Comparison of ENCODE assay signal across 25 cellular contexts in genomic region chr1:181513786-181514297, GRCh38. TPM values are rescaled to one million over a fixed set of nuclear protein-coding genes. Genes with fewer than 3 reads are reported as not detected.
DNase-seq lines count a peak whose midpoint lies in the region; ATAC-seq, FAIRE-seq and TF ChIP-seq lines count a peak whose summit lies in the region.
"Had no signal": no experiment of that assay in that cellular context is flagged by ENCODE, and none has a peak within 500 bp of the region (broad histone marks: within the 10 kb centered on the region; RNA-seq: fewer than 3 reads in every experiment).

No MANE protein-coding gene starts in this region.

- DNase-seq in SHP77 (lab: John Stamatoyannopoulos, UW) = peak; percentile 11 to 60
- DNase-seq in SHP77 treated with DMSO at 0.1 percent for 48 hours (lab: John Stamatoyannopoulos, UW) = no peak
- peak; percentile 37 for DNase-seq in SK-MEL-5 (ENCODE audit: low read depth, low spot score)
- peak; percentile 64 for DNase-seq in urothelium cell line (ENCODE audit: low spot score)
- no peak for DNase-seq in HuH-7 (ENCODE audit: low spot score)
- DNase-seq in activated CD4-positive, alpha-beta T cell treated with anti-CD3 and anti-CD28 coated beads for 36 hours = no peak
- no peak for DNase-seq in NCI-H226
- DNase-seq: activated CD4-positive, alpha-beta T cell treated with anti-CD3 and anti-CD28 coated beads for 1 hour; activated naive CD8-positive, alpha-beta T cell treated with anti-CD3 and anti-CD28 coated beads for 36 hours; brain microvascular endothelial cell; Calu3; hippocampal formation; IMR-90; islet precursor cell; NCI-H2029 treated with DMSO at 0.1 percent for 48 hours; stimulated activated CD4-positive, alpha-beta T cell treated with anti-CD3 and anti-CD28 coated beads, Interleukin-12 subunit alpha, Interleukin-12 subunit beta, amount 100 ng/mL, for 4 hours; T-helper 9 cell; testis had no signal

- peak overlapping the region; percentile 13; the same call in 1 of the 2 replicates for H3K27ac ChIP-seq in KMS-11
- H3K27ac ChIP-seq: A549, BLaER1, brain microvascular endothelial cell, coronary artery, testis had no signal

- H3K4me1 ChIP-seq in KMS-11 (ENCODE audit: low read depth, poor library complexity, severe bottlenecking) = peaks cover 29% of the 10 kb centered on the region
- H3K4me1 ChIP-seq: A549, testis had no signal

- no peaks in the 10 kb centered on the region for H3K79me2 ChIP-seq in KMS-11 (ENCODE audit: insufficient read depth, low read depth)

- in situ Hi-C loops in SK-MEL-5 (cut with HindIII; ENCODE audit: low pct_unique_long_range_greater_than_20kb, low sequenced_read_pairs) = no loop called here

- CTCF ChIA-PET in activated CD4-positive, alpha-beta T cell treated with anti-CD3 and anti-CD28 coated beads for 36 hours (lab: Charles Lee) = no interaction called here

- no peak for FAIRE-seq in urothelium cell line (lab: Jason Lieb, UNC)
- FAIRE-seq: A549 had no signal

- no peak overlapping the region for H3K4me3 Mint-ChIP-seq in activated CD4-positive, alpha-beta T cell treated with anti-CD3 and anti-CD28 coated beads for 36 hours
- H3K4me3 Mint-ChIP-seq: activated naive CD8-positive, alpha-beta T cell treated with anti-CD3 and anti-CD28 coated beads for 36 hours; activated T-helper 1 cell treated with anti-CD3 and anti-CD28 coated beads, Interleukin-12 subunit alpha, Interleukin-12 subunit beta, Interleukin-2, Interleukin-4 antibody, amounts not matched to agents 30 ng/mL and 10 ng/mL and 1 ng/mL, durations not matched to agents 14 hours and 24 hours and 36 hours had no signal

- peaks cover 13% of the 10 kb centered on the region for H3K27me3 Mint-ChIP-seq in activated CD4-positive, alpha-beta T cell treated with anti-CD3 and anti-CD28 coated beads for 36 hours

- H3K9ac ChIP-seq in KMS-11 = no peak overlapping the region
- H3K9ac ChIP-seq: BLaER1 had no signal

- no peak overlapping the region for H2AFZ ChIP-seq in KMS-11 (ENCODE audit: low read depth)

- no peaks in the 10 kb centered on the region for H3K9me3 Mint-ChIP-seq in activated CD4-positive, alpha-beta T cell treated with anti-CD3 and anti-CD28 coated beads for 36 hours (ENCODE audit: low read depth)
- H3K9me3 Mint-ChIP-seq: activated naive CD8-positive, alpha-beta T cell treated with anti-CD3 and anti-CD28 coated beads for 36 hours; activated T-helper 1 cell treated with anti-CD3 and anti-CD28 coated beads, Interleukin-12 subunit alpha, Interleukin-12 subunit beta, Interleukin-2, Interleukin-4 antibody, amounts not matched to agents 30 ng/mL and 10 ng/mL and 1 ng/mL, durations not matched to agents 14 hours and 24 hours and 36 hours had no signal

- no peaks in the 10 kb centered on the region for H3K27me3 ChIP-seq in KMS-11 (ENCODE audit: insufficient read depth, low read depth)
- H3K27me3 ChIP-seq: BLaER1, brain microvascular endothelial cell, testis had no signal

- H3K4me2 ChIP-seq in KMS-11 = peak overlapping the region; percentile 27; the same call in 1 of the 2 replicates
- H3K4me2 ChIP-seq: A549, BLaER1 had no signal

- no peak for TF ChIP-seq CTCF in KMS-11 (conservative IDR thresholded peaks at IDR 0.05; ENCODE audit: low read depth, low read length)

- H3K4me3 ChIP-seq in KMS-11 (IDR thresholded peaks at IDR 0.05; ENCODE audit: insufficient read depth, low read depth, low read length) = no peak overlapping the region
- H3K4me3 ChIP-seq: A549, BLaER1, coronary artery, lung, testis had no signal

- intact Hi-C loops in activated CD4-positive, alpha-beta T cell treated with anti-CD3 and anti-CD28 coated beads for 36 hours (cut with DNase I, micrococcal nuclease) = no loop called here

- H3K36me3 ChIP-seq in KMS-11 (ENCODE audit: insufficient read depth) = no peaks in the 10 kb centered on the region
- H3K36me3 ChIP-seq: BLaER1, brain microvascular endothelial cell had no signal

- POLR2A ChIA-PET in activated CD4-positive, alpha-beta T cell treated with anti-CD3 and anti-CD28 coated beads for 36 hours (lab: Charles Lee) = no interaction called here

- H3K4me1 Mint-ChIP-seq in activated CD4-positive, alpha-beta T cell treated with anti-CD3 and anti-CD28 coated beads for 36 hours = no peaks in the 10 kb centered on the region
- H3K4me1 Mint-ChIP-seq: activated naive CD8-positive, alpha-beta T cell treated with anti-CD3 and anti-CD28 coated beads for 36 hours had no signal

- H3K36me3 Mint-ChIP-seq in activated CD4-positive, alpha-beta T cell treated with anti-CD3 and anti-CD28 coated beads for 36 hours (ENCODE audit: low read depth) = no peaks in the 10 kb centered on the region
- H3K36me3 Mint-ChIP-seq: activated naive CD8-positive, alpha-beta T cell treated with anti-CD3 and anti-CD28 coated beads for 36 hours had no signal

- H3K27ac Mint-ChIP-seq in activated CD4-positive, alpha-beta T cell treated with anti-CD3 and anti-CD28 coated beads for 36 hours = no peak overlapping the region
- H3K27ac Mint-ChIP-seq: activated naive CD8-positive, alpha-beta T cell treated with anti-CD3 and anti-CD28 coated beads for 36 hours; activated T-helper 1 cell treated with anti-CD3 and anti-CD28 coated beads, Interleukin-12 subunit alpha, Interleukin-12 subunit beta, Interleukin-2, Interleukin-4 antibody, amounts not matched to agents 30 ng/mL and 10 ng/mL and 1 ng/mL, durations not matched to agents 14 hours and 24 hours and 36 hours had no signal

- no peaks in the 10 kb centered on the region for H4K20me1 ChIP-seq in KMS-11 (ENCODE audit: insufficient read depth)
- H4K20me1 ChIP-seq: BLaER1 had no signal

- ATAC-seq in activated CD4-positive, alpha-beta T cell treated with anti-CD3 and anti-CD28 coated beads for 36 hours = no peak
- ATAC-seq: A549, Panc1 had no signal

RNA-seq across cellular contexts. Expression of gene CACNA1E, which starts 30.5 kb away (rescaled TPM):
- total RNA-seq in SK-MEL-5 (2014; rRNA removed; shearing (Covaris generic)) = 0.11 and 0.18 TPM in 2 replicates
- 0.06 TPM in 2 replicates for polyA plus RNA-seq in SK-MEL-5 (2015; cell fraction: cytosol; rRNA removed)
- 0.18 and 0.48 TPM in 2 replicates for polyA plus RNA-seq in SK-MEL-5 (2015; cell fraction: nucleus; rRNA removed)
- total RNA-seq in activated CD4-positive, alpha-beta T cell treated with anti-CD3 and anti-CD28 coated beads for 36 hours = not detected
- total RNA-seq: activated T-helper 1 cell treated with anti-CD3 and anti-CD28 coated beads, Interleukin-12 subunit alpha, Interleukin-12 subunit beta, Interleukin-2, Interleukin-4 antibody, amounts not matched to agents 30 ng/mL and 10 ng/mL and 1 ng/mL, durations not matched to agents 14 hours and 24 hours and 36 hours; Calu3; IMR-90 had no signal
- polyA plus RNA-seq: IMR-90 had no signal

Comparison
In these comparisons a context has a peak if more than half of its experiments do, and no peak if none do; other contexts are left out.
1. DNase-seq: peak in SHP77 (2 of 2), SK-MEL-5 (single experiment) and urothelium cell line (single experiment); none in SHP77 treated with DMSO at 0.1 percent for 48 hours (single experiment), HuH-7 (single experiment), activated CD4-positive, alpha-beta T cell treated with anti-CD3 and anti-CD28 coated beads for 36 hours (single experiment) and NCI-H226 (single experiment).